ENCODE assay signal across 8 cellular contexts in the genomic region with DNA sequence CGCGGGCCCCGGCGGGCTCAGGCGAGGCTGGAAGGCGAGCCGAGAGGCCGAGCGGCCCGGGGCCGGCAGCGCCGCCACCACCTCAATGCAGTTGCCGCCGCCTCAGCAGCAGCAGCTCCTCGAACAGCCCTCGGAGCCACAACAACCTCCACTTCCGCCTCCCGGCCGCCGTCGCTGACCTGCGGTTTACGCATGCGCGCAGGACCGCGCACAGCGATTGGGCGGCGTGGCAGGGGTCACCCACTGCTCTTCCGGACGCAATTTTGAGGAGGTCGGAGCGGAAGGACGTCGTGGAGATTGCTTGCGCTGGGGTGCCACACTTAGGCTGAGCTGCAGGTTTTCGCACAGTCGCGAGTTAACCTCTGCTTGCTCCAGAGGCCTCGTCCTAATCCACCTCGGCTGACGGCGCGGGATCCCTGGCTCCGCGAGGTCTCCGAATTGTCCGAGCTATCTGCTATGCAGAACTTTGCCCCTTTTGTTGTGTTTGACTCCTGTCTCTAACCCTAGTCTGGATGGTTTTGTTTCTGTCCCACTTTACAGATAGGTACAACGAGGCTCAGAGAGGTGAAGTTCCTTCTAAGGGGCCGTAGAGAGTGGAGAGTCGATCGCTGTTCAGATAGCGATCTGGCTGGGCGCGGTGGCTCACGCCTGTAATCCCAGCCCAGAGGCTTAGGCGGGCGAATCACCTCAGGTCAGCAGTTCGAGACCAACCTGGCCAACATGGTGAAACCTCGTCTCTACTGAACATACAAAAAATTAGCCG.
DNase-seq lines count a peak whose midpoint lies in the region; ATAC-seq and TF ChIP-seq lines count a peak whose summit lies in the region.

A gene (plus strand): TSS at position 243 of the 763 bp plus-strand sequence. CDS start 6,657 bp downstream, outside the sequence.
A gene with protein sequence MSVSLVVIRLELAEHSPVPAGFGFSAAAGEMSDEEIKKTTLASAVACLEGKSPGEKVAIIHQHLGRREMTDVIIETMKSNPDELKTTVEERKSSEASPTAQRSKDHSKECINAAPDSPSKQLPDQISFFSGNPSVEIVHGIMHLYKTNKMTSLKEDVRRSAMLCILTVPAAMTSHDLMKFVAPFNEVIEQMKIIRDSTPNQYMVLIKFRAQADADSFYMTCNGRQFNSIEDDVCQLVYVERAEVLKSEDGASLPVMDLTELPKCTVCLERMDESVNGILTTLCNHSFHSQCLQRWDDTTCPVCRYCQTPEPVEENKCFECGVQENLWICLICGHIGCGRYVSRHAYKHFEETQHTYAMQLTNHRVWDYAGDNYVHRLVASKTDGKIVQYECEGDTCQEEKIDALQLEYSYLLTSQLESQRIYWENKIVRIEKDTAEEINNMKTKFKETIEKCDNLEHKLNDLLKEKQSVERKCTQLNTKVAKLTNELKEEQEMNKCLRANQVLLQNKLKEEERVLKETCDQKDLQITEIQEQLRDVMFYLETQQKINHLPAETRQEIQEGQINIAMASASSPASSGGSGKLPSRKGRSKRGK (minus strand): TSS at position 146 of the 763 bp plus-strand sequence. CDS start 164 bp downstream, outside the sequence.

- DNase-seq in GM10248 (ENCODE audit: extremely low spot score) (peak; percentile 99), NCI-H1092 treated with DMSO at 0.1 percent for 48 hours (lab: John Stamatoyannopoulos, UW) (peak; percentile 85), globus pallidus (ENCODE audit: low spot score) (peak; percentile 88), nucleus accumbens (lab: John Stamatoyannopoulos, UW) (peak; percentile 31 to 95 (median 85)), superior temporal gyrus (ENCODE audit: extremely low spot score) (peak; percentile 95)

- H3K27me3 Mint-ChIP-seq in activated naive CD4-positive, alpha-beta T cell treated with anti-CD3 and anti-CD28 coated beads, Interleukin-2, amount 50 U/mL, for 24 hours = no peaks in the 10 kb centered on the region

- TF ChIP-seq CTCF in GM10248 (IDR thresholded peaks at IDR 0.05; ENCODE audit: control extremely low read depth, extremely low read depth, low read depth, missing control alignments) = no peak

- peaks cover 10% of the 10 kb centered on the region for H3K36me3 Mint-ChIP-seq in activated naive CD4-positive, alpha-beta T cell treated with anti-CD3 and anti-CD28 coated beads, Interleukin-2, amount 50 U/mL, for 24 hours

- POLR2A ChIA-PET in GM10248 (lab: Yijun Ruan, JAX) = interaction anchor here (0.5 to 0.6 kb wide), 4 partner anchors 47 to 755 kb away, joined by 4 to 6 read pairs (median 5); no protein-coding TSS in a partner anchor

- peak within 1 kb of the TSS; percentile 97 for H3K4me3 Mint-ChIP-seq in activated naive CD4-positive, alpha-beta T cell treated with anti-CD3 and anti-CD28 coated beads, Interleukin-2, amount 50 U/mL, for 24 hours

- CTCF ChIA-PET in GM10248 (lab: Yijun Ruan, JAX) = interaction anchor here (0.7 to 2.8 kb wide), 8 partner anchors 9 to 289 kb away, joined by 3 to 20 read pairs (median 3); no protein-coding TSS in a partner anchor

- H3K27ac Mint-ChIP-seq in activated naive CD4-positive, alpha-beta T cell treated with anti-CD3 and anti-CD28 coated beads, Interleukin-2, amount 50 U/mL, for 24 hours = peak within 1 kb of the TSS; percentile 96

- peak; percentile 86 for ATAC-seq in HG02610 (IDR thresholded peaks at IDR 0.05; ENCODE audit: unreplicated experiment)
- peak; percentile 97 for ATAC-seq in SK-N-SH treated with all-trans-retinoic acid at 6 μM for 48 hours

- no peaks in the 10 kb centered on the region for H3K9me3 Mint-ChIP-seq in activated naive CD4-positive, alpha-beta T cell treated with anti-CD3 and anti-CD28 coated beads, Interleukin-2, amount 50 U/mL, for 24 hours

- peaks cover 42% of the 10 kb centered on the region for H3K4me1 Mint-ChIP-seq in activated naive CD4-positive, alpha-beta T cell treated with anti-CD3 and anti-CD28 coated beads, Interleukin-2, amount 50 U/mL, for 24 hours

TF ChIP-seq in SK-N-SH treated with all-trans-retinoic acid at 6 μM for 48 hours, 23 proteins besides CTCF, POLR2A, EP300 and RAD21:
- TF ChIP-seq CSDC2 (CRISPR knock-in tag; IDR thresholded peaks at IDR 0.05) (no peak), TOX (CRISPR knock-in tag; IDR thresholded peaks at IDR 0.05; ENCODE audit: borderline replicate concordance) (no peak), PPARA (CRISPR knock-in tag; IDR thresholded peaks at IDR 0.05; ENCODE audit: borderline replicate concordance) (no peak), ZNF70 (CRISPR knock-in tag; IDR thresholded peaks at IDR 0.05) (no peak), ZNF8 (CRISPR knock-in tag; IDR thresholded peaks at IDR 0.05) (0 out of 2 replicates have a peak, but pooled peaks have one; percentile 8)
- TF ChIP-seq, protein P1, sequence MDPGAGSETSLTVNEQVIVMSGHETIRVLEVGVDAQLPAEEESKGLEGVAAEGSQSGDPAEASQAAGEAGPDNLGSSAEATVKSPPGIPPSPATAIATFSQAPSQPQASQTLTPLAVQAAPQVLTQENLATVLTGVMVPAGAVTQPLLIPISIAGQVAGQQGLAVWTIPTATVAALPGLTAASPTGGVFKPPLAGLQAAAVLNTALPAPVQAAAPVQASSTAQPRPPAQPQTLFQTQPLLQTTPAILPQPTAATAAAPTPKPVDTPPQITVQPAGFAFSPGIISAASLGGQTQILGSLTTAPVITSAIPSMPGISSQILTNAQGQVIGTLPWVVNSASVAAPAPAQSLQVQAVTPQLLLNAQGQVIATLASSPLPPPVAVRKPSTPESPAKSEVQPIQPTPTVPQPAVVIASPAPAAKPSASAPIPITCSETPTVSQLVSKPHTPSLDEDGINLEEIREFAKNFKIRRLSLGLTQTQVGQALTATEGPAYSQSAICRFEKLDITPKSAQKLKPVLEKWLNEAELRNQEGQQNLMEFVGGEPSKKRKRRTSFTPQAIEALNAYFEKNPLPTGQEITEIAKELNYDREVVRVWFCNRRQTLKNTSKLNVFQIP (CRISPR knock-in tag; IDR thresholded peaks at IDR 0.05; ENCODE audit: borderline replicate concordance, low read depth) = 0 out of 2 replicates have a peak, but pooled peaks have one; percentile 49
TF ChIP-seq in SK-N-SH treated with all-trans-retinoic acid at 6 μM for 48 hours: peak in this region for 2.

Comparison
In these comparisons a context has a peak if more than half of its experiments do, and no peak if none do; other contexts are left out.
1. Peak in every context shown above with its lines: DNase-seq and ATAC-seq.